In genomic region chr12:71665109-71665476, GRCh38 we compare ENCODE assay signal across 8 cellular contexts. TPM values are rescaled to one million over a fixed set of nuclear protein-coding genes. Genes with fewer than 3 reads are reported as not detected.
A peak's percentile ranks its signal among the peaks of the same experiment; 100 is the strongest.
DNase-seq lines count a peak whose midpoint lies in the region; ATAC-seq and TF ChIP-seq lines count a peak whose summit lies in the region.

No MANE protein-coding gene starts in this region.

- intact Hi-C loops in psoas muscle (cut with DNase I), result loop anchor here (10.0 kb wide), 1 partner anchor 180 kb away; no protein-coding TSS in a partner anchor

- DNase-seq in GM12865 (ENCODE audit: low read depth) (no peak), NT2/D1 (ENCODE audit: low read depth, low spot score) (no peak), epithelial cell of esophagus (ENCODE audit: low read depth) (no peak), psoas muscle (no peak), RWPE1 (ENCODE audit: low spot score) (no peak), caudate nucleus (lab: John Stamatoyannopoulos, UW) (no peak), NCI-H446 (lab: John Stamatoyannopoulos, UW) (no peak)

- H3K27me3 ChIP-seq in NT2/D1 (ENCODE audit: insufficient read depth, insufficient read length) (no peaks in the 10 kb centered on the region), psoas muscle (ENCODE audit: insufficient read depth in 3 of 3, low read length in 2 of 3) (no peaks in the 10 kb centered on the region)

- POLR2A ChIA-PET in RWPE1 (lab: Yijun Ruan, JAX; ENCODE audit: low non-redundant PET), result no interaction called here

- H3K36me3 ChIP-seq in NT2/D1 (ENCODE audit: insufficient read depth, insufficient read length, low read length) (peaks cover 25% of the 10 kb centered on the region), psoas muscle (ENCODE audit: insufficient read depth in 1 of 2, low read depth in 1 of 2) (peaks cover 0 to 5% of the 10 kb centered on the region in 2 donors)

- peak overlapping the region; percentile 89 for H3K9ac ChIP-seq in NT2/D1 (ENCODE audit: insufficient read length, low read depth)

- TF ChIP-seq CTCF in GM12865 (IDR thresholded peaks at IDR 0.05; ENCODE audit: insufficient read depth, low read depth, low read length, missing control alignments), result no peak
- no peak for TF ChIP-seq CTCF in epithelial cell of esophagus (IDR thresholded peaks at IDR 0.05; ENCODE audit: insufficient read depth, low read depth, low read length, missing control alignments)
- no peak for TF ChIP-seq CTCF in psoas muscle (IDR thresholded peaks at IDR 0.05)
- TF ChIP-seq CTCF in RWPE1 (conservative IDR thresholded peaks at IDR 0.05; ENCODE audit: low read depth), result no peak

- H3K27ac ChIP-seq in psoas muscle, result peak overlapping the region; percentile 97
- H3K27ac ChIP-seq in RWPE1, result no peak overlapping the region
- no peak overlapping the region for H3K27ac ChIP-seq in caudate nucleus (ENCODE audit: low read depth, low read length)

- no peak for ATAC-seq in psoas muscle
- no peak for ATAC-seq in HG03520 (IDR thresholded peaks at IDR 0.05; ENCODE audit: unreplicated experiment)

- H3K4me1 ChIP-seq in NT2/D1 (ENCODE audit: insufficient read depth, insufficient read length) (no peaks in the 10 kb centered on the region), psoas muscle (peaks cover 27% of the 10 kb centered on the region)

- H3K4me3 ChIP-seq in GM12865 (ENCODE audit: low read depth, low read length) (peak overlapping the region; percentile 82), NT2/D1 (ENCODE audit: insufficient read length, low read depth) (peak overlapping the region; percentile 83), epithelial cell of esophagus (ENCODE audit: low read length) (peak overlapping the region; percentile 87), psoas muscle (peak overlapping the region; percentile 93)

- CTCF ChIA-PET in RWPE1 (lab: Yijun Ruan, JAX), result interaction anchor here (0.6 to 2.9 kb wide), 2 partner anchors 22 to 82 kb away, joined by 3 to 15 read pairs; no protein-coding TSS in a partner anchor

- WGBS in psoas muscle, 3 donors, result 20 to 29% (median 25%) methylated on average over 4 of the region's 4 CpGs

- H3K9me3 ChIP-seq in NT2/D1 (ENCODE audit: insufficient read depth, low read length), result no peaks in the 10 kb centered on the region
- H3K9me3 ChIP-seq in psoas muscle, result no peaks in the 10 kb centered on the region

RNA-seq across cellular contexts. Expression of gene THAP2, which starts 1.0 kb away (rescaled TPM):
- 1 to 10 TPM; 3.8 to 7.2 (median 5.5) TPM for total RNA-seq in psoas muscle
- polyA plus RNA-seq in psoas muscle, result 1 to 10 TPM; 3.3 to 9.8 (median 5.2) TPM

RNA-seq across cellular contexts. Expression of gene ZFC3H1, which starts 1.4 kb away (rescaled TPM):
- total RNA-seq in psoas muscle, result 10 to 100 TPM in 3 of 4 donors, 1 to 10 TPM in 1; 9.8 to 18.1 (median 15.5) TPM
- 10 to 100 TPM in 1 of 3 donors, 1 to 10 TPM in 2; 5.5 to 15.0 (median 6.0) TPM for polyA plus RNA-seq in psoas muscle

RNA-seq across cellular contexts. Expression of gene TMEM19, which starts 20.8 kb away (rescaled TPM):
- total RNA-seq in psoas muscle, result 10 to 100 TPM; 10.4 to 29.7 (median 23.0) TPM
- 10 to 100 TPM in 2 of 3 donors, 1 to 10 TPM in 1; 6.0 to 31.1 (median 12.6) TPM for polyA plus RNA-seq in psoas muscle
